5 cellular contexts compared by ENCODE assay signal in genomic region chr5:160831801-160832200, GRCh38. TPM values are rescaled to one million over a fixed set of nuclear protein-coding genes. Genes with fewer than 3 reads are reported as not detected.
"Had no signal": no experiment of that assay in that cellular context is flagged by ENCODE, and none has a peak within 500 bp of the region (broad histone marks: within the 10 kb centered on the region; RNA-seq: fewer than 3 reads in every experiment).

No MANE protein-coding gene starts in this region.

- H3K4me2 ChIP-seq: GM23338 had no signal

- H3K4me3 ChIP-seq: GM23338, K562 had no signal

- DNase-seq: H9, HCEC 1CT, IMR-90 had no signal

- H2AFZ ChIP-seq: GM23338 had no signal

RNA-seq across cellular contexts. Expression of gene ATP10B, which starts 20.2 kb away (rescaled TPM):
- total RNA-seq: IMR-90 had no signal
- polyA plus RNA-seq: IMR-90, K562 had no signal
